9 cellular contexts compared by ENCODE assay signal in genomic region chr3:172666181-172666872, GRCh38. TPM values are rescaled to one million over a fixed set of nuclear protein-coding genes. Genes with fewer than 3 reads are reported as not detected.
DNase-seq lines count a peak whose midpoint lies in the region; ATAC-seq, FAIRE-seq and TF ChIP-seq lines count a peak whose summit lies in the region.
"Had no signal": no experiment of that assay in that cellular context is flagged by ENCODE, and none has a peak within 500 bp of the region (broad histone marks: within the 10 kb centered on the region; RNA-seq: fewer than 3 reads in every experiment).

No MANE protein-coding gene starts in this region.

- DNase-seq in AG10803 (ENCODE audit: low read depth): no peak
- DNase-seq in immature natural killer cell: peak in 1 of 3 donors; percentile 7
- no peak for DNase-seq in NCI-H1092 treated with DMSO at 0.1 percent for 48 hours (lab: John Stamatoyannopoulos, UW)
- no peak for DNase-seq in HTR-8/SVneo (ENCODE audit: insufficient read length, low spot score)
- no peak for DNase-seq in iPS-NIHi7 (ENCODE audit: extremely low spot score)
- no peak for DNase-seq in frontal cortex (ENCODE audit: low spot score in 2 of 2)

- peak; percentile 17 for ATAC-seq in GM19372 (IDR thresholded peaks at IDR 0.05; ENCODE audit: low read depth, unreplicated experiment)

- H3K36me3 Mint-ChIP-seq in immature natural killer cell: peaks cover 6 to 24% (median 22%) of the 10 kb centered on the region in 3 donors

- peak overlapping the region; percentile 67 for H3K27ac ChIP-seq in VCaP
- H3K27ac ChIP-seq: Peyer's patch had no signal

- peaks cover 0 to 6% (median 1%) of the 10 kb centered on the region in 3 donors for H3K27me3 Mint-ChIP-seq in immature natural killer cell (ENCODE audit: low read depth in 3 of 3)

- no peak for FAIRE-seq in HTR-8/SVneo (lab: Jason Lieb, UNC)
- FAIRE-seq in frontal cortex (lab: Jason Lieb, UNC): no peak

- peaks cover 30 to 42% of the 10 kb centered on the region in 2 donors for H3K4me1 Mint-ChIP-seq in immature natural killer cell

- H3K27ac Mint-ChIP-seq in immature natural killer cell: peak overlapping the region in 5 of 6 donors; percentile 12 to 79 (median 74)

- H3K4me3 Mint-ChIP-seq in immature natural killer cell: peak overlapping the region; percentile 70 to 79 (median 75)

- peak; percentile 28 for TF ChIP-seq CTCF in AG10803 (conservative IDR thresholded peaks at IDR 0.05; ENCODE audit: low read length)
- no peak for TF ChIP-seq CTCF in VCaP (conservative IDR thresholded peaks at IDR 0.05)

- H3K4me3 ChIP-seq in AG10803 (ENCODE audit: low read length): no peak overlapping the region
- H3K4me3 ChIP-seq: Peyer's patch had no signal

- peaks cover 11 to 30% (median 16%) of the 10 kb centered on the region in 6 donors for H3K9me3 Mint-ChIP-seq in immature natural killer cell

RNA-seq across cellular contexts. Expression of gene NCEH1, which starts 44.5 kb away (rescaled TPM):
- polyA plus RNA-seq in immature natural killer cell: 1 to 10 TPM; 3.0 to 7.1 (median 4.5) TPM
- total RNA-seq in frontal cortex: 4.9 TPM
